ENCODE assay signal across 8 cellular contexts in the genomic region with DNA sequence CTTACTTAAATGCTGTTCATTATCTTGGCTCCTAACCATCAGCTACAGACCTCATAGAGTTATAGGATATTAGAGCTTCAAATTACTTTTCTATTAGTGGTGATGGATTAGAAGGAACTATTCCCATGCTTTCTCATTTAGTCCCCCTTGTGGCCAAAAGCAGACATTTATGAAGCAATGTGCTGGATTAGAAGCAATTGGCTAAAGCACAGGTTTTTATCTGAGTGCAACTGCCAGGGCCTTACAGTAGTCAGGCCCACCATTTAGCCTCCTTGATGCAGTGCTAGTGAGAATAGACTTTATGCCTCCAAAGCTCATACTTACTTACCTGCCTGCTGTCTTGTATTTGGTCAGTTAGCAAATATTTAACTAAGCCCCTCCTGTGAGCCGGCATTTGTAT.
A peak's percentile ranks its signal among the peaks of the same experiment; 100 is the strongest.
DNase-seq lines count a peak whose midpoint lies in the region; FAIRE-seq and TF ChIP-seq lines count a peak whose summit lies in the region.

No MANE protein-coding gene starts in this region.

- in situ Hi-C loops in KBM-7 (cut with MboI; ENCODE audit: low pct_unique_long_range_greater_than_20kb, low sequenced_read_pairs) = no loop called here

- peak; percentile 90 for FAIRE-seq in islet of Langerhans (lab: Jason Lieb, UNC)

- no peak for DNase-seq in BJ (ENCODE audit: low read depth)
- peak; percentile 25 for DNase-seq in KBM-7
- DNase-seq in islet precursor cell = no peak
- DNase-seq in NOMO-1 treated with dmso at 0.1 percent for 144 hours (lab: John Stamatoyannopoulos, UW; ENCODE audit: unreplicated experiment) = no peak
- no peak for DNase-seq in 8988T
- no peak for DNase-seq in ecto neural progenitor cell (ENCODE audit: low spot score)

- no peaks in the 10 kb centered on the region for H3K36me3 ChIP-seq in BJ (ENCODE audit: control insufficient read depth, insufficient read depth, low read length)

- CTCF ChIA-PET in BJ (lab: Yijun Ruan, JAX) = interaction anchor here (0.6 to 1.2 kb wide), 3 partner anchors 14 to 319 kb away, joined by 3 read pairs; no protein-coding TSS in a partner anchor

- no peak overlapping the region for H3K4me3 ChIP-seq in BJ (ENCODE audit: low read depth, low read length)
- H3K4me3 ChIP-seq in WI38 (ENCODE audit: low read depth, low read length) = no peak overlapping the region

- no peaks in the 10 kb centered on the region for H3K27me3 ChIP-seq in BJ (ENCODE audit: control insufficient read depth, insufficient read depth, low read length)

- TF ChIP-seq CTCF in BJ (IDR thresholded peaks at IDR 0.05; ENCODE audit: insufficient read depth, low read depth, low read length) (peak; percentile 37), WI38 (IDR thresholded peaks at IDR 0.05; ENCODE audit: low read depth, low read length) (peak; percentile 26; the same call in 1 of the 2 replicates)

- POLR2A ChIA-PET in BJ (lab: Charles Lee) = no interaction called here
